In the genomic region with DNA sequence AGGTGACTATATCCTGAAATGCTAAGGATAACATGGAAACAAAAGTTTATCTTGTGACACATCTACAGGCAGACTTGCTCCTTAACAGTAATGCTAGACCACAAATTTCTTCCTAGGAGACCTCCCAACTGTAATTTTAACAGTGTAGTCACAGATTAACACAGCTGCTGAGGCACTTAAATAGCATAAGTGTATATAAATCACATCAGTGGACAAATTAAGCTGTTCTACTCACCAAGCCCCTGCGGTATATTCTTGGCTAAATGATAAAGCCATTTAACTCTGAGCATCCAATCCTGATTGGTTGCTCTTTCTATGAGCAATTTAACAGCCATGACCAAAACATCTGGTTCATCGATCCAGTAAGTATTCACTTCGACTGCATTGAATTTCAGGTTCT, we compare ENCODE assay signal across 21 cellular contexts.
"Had no signal": no experiment of that assay in that cellular context is flagged by ENCODE, and none has a peak within 500 bp of the region (broad histone marks: within the 10 kb centered on the region; RNA-seq: fewer than 3 reads in every experiment).

No MANE protein-coding gene starts in this region.

- H3K27me3 ChIP-seq: colonic mucosa, esophagus squamous epithelium, gastroesophageal sphincter, neural progenitor cell, pancreas, transverse colon had no signal

- H3K9ac ChIP-seq: neural progenitor cell had no signal

- ATAC-seq: gastroesophageal sphincter; left colon; natural killer cell treated with Interleukin-12 subunit alpha and Interleukin-12 subunit beta and Interleukin-15 and Interleukin-18, amount 100 ng/mL, for 72 hours; pancreas; right cardiac atrium; stimulated activated effector memory CD8-positive, alpha-beta T cell treated with anti-CD3 and anti-CD28 coated beads, Interleukin-12 subunit alpha, Interleukin-12 subunit beta, amount 100 ng/mL, for 72 hours; stimulated activated naive CD8-positive, alpha-beta T cell treated with anti-CD3 and anti-CD28 coated beads, Interleukin-15, amount 100 ng/mL, for 72 hours had no signal

- H3K4me2 ChIP-seq: neural progenitor cell had no signal

- H3K9me3 ChIP-seq: colonic mucosa, esophagus squamous epithelium, gastroesophageal sphincter, pancreas, thoracic aorta, transverse colon had no signal

- H3K36me3 ChIP-seq: colonic mucosa, neural progenitor cell had no signal

- DNase-seq: colonic mucosa; dermis blood vessel endothelial cell; esophagus squamous epithelium; foreskin fibroblast; glutamatergic neuron; immature natural killer cell; left colon; mesendoderm; nucleus accumbens; pancreas; right cardiac atrium; stimulated activated CD4-positive, alpha-beta T cell treated with anti-CD3 and anti-CD28 coated beads, Interleukin-4, amount 100 ng/mL, for 1 hour; stimulated activated CD8-positive, alpha-beta memory T cell treated with anti-CD3 and anti-CD28 coated beads, Interleukin-4, amount 100 ng/mL, for 48 hours; stimulated activated naive CD8-positive, alpha-beta T cell treated with anti-CD3 and anti-CD28 coated beads, Interleukin-15, amount 100 ng/mL, for 72 hours; substantia nigra; transverse colon had no signal

- H2AFZ ChIP-seq: neural progenitor cell had no signal

- H3K4me1 ChIP-seq: colonic mucosa, gastroesophageal sphincter, neural progenitor cell, pancreas, transverse colon had no signal

- H3K27ac ChIP-seq: colonic mucosa, esophagus squamous epithelium, gastroesophageal sphincter, neural progenitor cell, pancreas, thoracic aorta, transverse colon had no signal

- H3K4me3 ChIP-seq: colonic mucosa, esophagus squamous epithelium, gastroesophageal sphincter, neural progenitor cell, pancreas, thoracic aorta, transverse colon had no signal
